In genomic region chr12:753401-754237, GRCh38 we compare ENCODE assay signal across 1 cellular context.
TF ChIP-seq lines count a peak whose summit lies in the region.

No MANE protein-coding gene starts in this region.

TF ChIP-seq in GM12878, 131 proteins besides CTCF, POLR2A, EP300 and RAD21 (continued from another document):
- TF ChIP-seq MLLT1 (IDR thresholded peaks at IDR 0.05) (peak; percentile 69; the same call in 1 of the 2 replicates), MYC (IDR thresholded peaks at IDR 0.05; ENCODE audit: insufficient read depth, insufficient read length, insufficient replicate concordance, low read length, severe bottlenecking) (no peak), BACH1 (IDR thresholded peaks at IDR 0.05; ENCODE audit: borderline replicate concordance) (no peak; the same call in 1 of the 2 replicates), MAX (IDR thresholded peaks at IDR 0.05; ENCODE audit: low read depth, low read length) (no peak), NFXL1 (IDR thresholded peaks at IDR 0.05; ENCODE audit: borderline replicate concordance) (no peak), NBN (IDR thresholded peaks at IDR 0.05) (no peak), SP1 (IDR thresholded peaks at IDR 0.05; ENCODE audit: low read depth, low read length) (no peak), MXI1 (IDR thresholded peaks at IDR 0.05; ENCODE audit: low read depth, low read length) (no peak), SUPT20H (IDR thresholded peaks at IDR 0.05; ENCODE audit: borderline replicate concordance, control insufficient read depth, low read depth, low read length) (no peak), NFYA (IDR thresholded peaks at IDR 0.05; ENCODE audit: borderline replicate concordance, low read depth, low read length) (no peak), RUNX3 (IDR thresholded peaks at IDR 0.05; ENCODE audit: low read length) (no peak; the same call in 1 of the 2 replicates), SREBF2 (IDR thresholded peaks at IDR 0.05; ENCODE audit: low read length) (no peak), BCL3 (IDR thresholded peaks at IDR 0.05; ENCODE audit: borderline replicate concordance, insufficient read depth, low read depth, low read length, poor library complexity, severe bottlenecking) (no peak), CREB1 (IDR thresholded peaks at IDR 0.05; ENCODE audit: low read depth) (no peak), ZNF24 (IDR thresholded peaks at IDR 0.05) (no peak)
